In genomic region chr10:91022924-91023707, GRCh38 we compare ENCODE assay signal across 12 cellular contexts.
A peak's percentile ranks its signal among the peaks of the same experiment; 100 is the strongest.
DNase-seq lines count a peak whose midpoint lies in the region; ATAC-seq and TF ChIP-seq lines count a peak whose summit lies in the region.
"Had no signal": no experiment of that assay in that cellular context is flagged by ENCODE, and none has a peak within 500 bp of the region (broad histone marks: within the 10 kb centered on the region; RNA-seq: fewer than 3 reads in every experiment).

No MANE protein-coding gene starts in this region.

- ATAC-seq in sciatic nerve (peak; percentile 95), HG03135 (IDR thresholded peaks at IDR 0.05; ENCODE audit: unreplicated experiment) (no peak)
- ATAC-seq: activated CD8-positive, alpha-beta T cell treated with anti-CD3 and anti-CD28 coated beads, Interleukin-2, amount 10 ng/mL, durations not matched to agents 7 days and 5 days had no signal

- no peak for DNase-seq in coronary artery (ENCODE audit: low spot score)
- peak; percentile 33 for DNase-seq in iris pigment epithelial cell (ENCODE audit: low read depth)
- no peak for DNase-seq in sciatic nerve (ENCODE audit: low spot score)
- DNase-seq in NCI-H69 (lab: John Stamatoyannopoulos, UW) = no peak
- DNase-seq in NK-92 (lab: John Stamatoyannopoulos, UW; ENCODE audit: unreplicated experiment) = no peak
- no peak for DNase-seq in H7
- DNase-seq: activated CD8-positive, alpha-beta T cell treated with anti-CD3 and anti-CD28 coated beads, Interleukin-2, amount 10 ng/mL, durations not matched to agents 7 days and 5 days; activated naive CD4-positive, alpha-beta T cell; glutamatergic neuron; thyroid gland had no signal

- intact Hi-C loops in sciatic nerve (cut with DNase I) = no loop called here

- no peaks in the 10 kb centered on the region for H3K27me3 ChIP-seq in H7 (ENCODE audit: control insufficient read depth, insufficient read depth, low read length)
- H3K27me3 ChIP-seq: thyroid gland had no signal

- H3K4me3 ChIP-seq in HEK293 (ENCODE audit: low read depth, low read length) = no peak overlapping the region
- peak overlapping the region; percentile 4 for H3K4me3 ChIP-seq in coronary artery
- no peak overlapping the region for H3K4me3 ChIP-seq in H7 (ENCODE audit: insufficient read depth, low read depth, low read length)
- H3K4me3 ChIP-seq: thyroid gland had no signal

- H3K4me1 ChIP-seq in HEK293 (ENCODE audit: control insufficient read depth, insufficient read depth, low read length) = no peaks in the 10 kb centered on the region; the same call in 1 of the 2 replicates

- POLR2A ChIA-PET in HEK293 (lab: Yijun Ruan, JAX) = no interaction called here

- CTCF ChIA-PET in HEK293 (lab: Yijun Ruan, JAX) = interaction anchor here (1.5 kb wide), 1 partner anchor 227 kb away, joined by 5 read pairs; no protein-coding TSS in a partner anchor

- no peak for TF ChIP-seq CTCF in HEK293 (tag by site-specific recombination; IDR thresholded peaks at IDR 0.05)
- no peak for TF ChIP-seq CTCF in coronary artery (IDR thresholded peaks at IDR 0.05)

- H3K9me3 ChIP-seq in HEK293 (ENCODE audit: control insufficient read depth, insufficient read depth, low read depth, low read length) = no peaks in the 10 kb centered on the region
- H3K9me3 ChIP-seq: thyroid gland had no signal

- H3K36me3 ChIP-seq in HEK293 (ENCODE audit: control insufficient read depth in 2 of 2, insufficient read depth in 1 of 2, low read length in 2 of 2) = no peaks in the 10 kb centered on the region
- H3K36me3 ChIP-seq in H7 (replicated peaks; ENCODE audit: control insufficient read depth, insufficient read depth, low read length) = no peaks in the 10 kb centered on the region
- H3K36me3 ChIP-seq: thyroid gland had no signal

- no peak overlapping the region for H3K27ac ChIP-seq in HEK293 (ENCODE audit: extremely low read depth, low read depth, low read length)
- H3K27ac ChIP-seq in coronary artery = peak overlapping the region; percentile 56 to 83
- H3K27ac ChIP-seq: thyroid gland had no signal

TF ChIP-seq in HEK293, 187 proteins besides CTCF, POLR2A, EP300 and RAD21:
- TF ChIP-seq, protein P1, sequence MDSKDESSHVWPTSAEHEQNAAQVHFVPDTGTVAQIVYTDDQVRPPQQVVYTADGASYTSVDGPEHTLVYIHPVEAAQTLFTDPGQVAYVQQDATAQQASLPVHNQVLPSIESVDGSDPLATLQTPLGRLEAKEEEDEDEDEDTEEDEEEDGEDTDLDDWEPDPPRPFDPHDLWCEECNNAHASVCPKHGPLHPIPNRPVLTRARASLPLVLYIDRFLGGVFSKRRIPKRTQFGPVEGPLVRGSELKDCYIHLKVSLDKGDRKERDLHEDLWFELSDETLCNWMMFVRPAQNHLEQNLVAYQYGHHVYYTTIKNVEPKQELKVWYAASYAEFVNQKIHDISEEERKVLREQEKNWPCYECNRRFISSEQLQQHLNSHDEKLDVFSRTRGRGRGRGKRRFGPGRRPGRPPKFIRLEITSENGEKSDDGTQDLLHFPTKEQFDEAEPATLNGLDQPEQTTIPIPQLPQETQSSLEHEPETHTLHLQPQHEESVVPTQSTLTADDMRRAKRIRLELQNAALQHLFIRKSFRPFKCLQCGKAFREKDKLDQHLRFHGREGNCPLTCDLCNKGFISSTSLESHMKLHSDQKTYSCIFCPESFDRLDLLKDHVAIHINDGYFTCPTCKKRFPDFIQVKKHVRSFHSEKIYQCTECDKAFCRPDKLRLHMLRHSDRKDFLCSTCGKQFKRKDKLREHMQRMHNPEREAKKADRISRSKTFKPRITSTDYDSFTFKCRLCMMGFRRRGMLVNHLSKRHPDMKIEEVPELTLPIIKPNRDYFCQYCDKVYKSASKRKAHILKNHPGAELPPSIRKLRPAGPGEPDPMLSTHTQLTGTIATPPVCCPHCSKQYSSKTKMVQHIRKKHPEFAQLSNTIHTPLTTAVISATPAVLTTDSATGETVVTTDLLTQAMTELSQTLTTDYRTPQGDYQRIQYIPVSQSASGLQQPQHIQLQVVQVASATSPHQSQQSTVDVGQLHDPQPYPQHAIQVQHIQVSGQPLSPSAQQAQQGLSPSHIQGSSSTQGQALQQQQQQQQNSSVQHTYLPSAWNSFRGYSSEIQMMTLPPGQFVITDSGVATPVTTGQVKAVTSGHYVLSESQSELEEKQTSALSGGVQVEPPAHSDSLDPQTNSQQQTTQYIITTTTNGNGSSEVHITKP (tag by site-specific recombination; IDR thresholded peaks at IDR 0.05) = peak; percentile 71
- TF ChIP-seq ZNF654 (tag by site-specific recombination; IDR thresholded peaks at IDR 0.05; ENCODE audit: low read depth) (no peak), ZNF23 (tag by site-specific recombination; IDR thresholded peaks at IDR 0.05; ENCODE audit: borderline replicate concordance) (no peak)
